ENCODE assay signal across 10 cellular contexts in the genomic region with DNA sequence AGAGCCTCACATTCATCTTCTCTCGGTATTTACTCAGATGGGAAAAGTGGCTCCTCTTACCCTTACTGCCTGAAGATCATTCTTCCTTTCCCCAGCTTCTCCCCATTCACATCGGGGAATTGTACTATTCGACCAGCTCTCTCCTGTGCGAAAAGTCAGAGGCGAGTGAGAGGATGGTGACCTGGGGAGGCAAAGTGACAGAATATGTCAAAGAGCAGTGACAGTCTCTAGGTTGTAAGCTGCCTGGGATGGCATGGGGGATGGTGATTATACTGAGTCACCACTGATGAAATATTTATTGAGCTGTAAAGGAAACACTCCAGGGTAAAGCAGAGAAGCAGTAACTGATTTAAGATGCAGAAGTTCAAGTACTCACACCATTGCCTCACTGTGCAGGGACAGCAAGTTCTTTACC. TPM values are rescaled to one million over a fixed set of nuclear protein-coding genes. Genes with fewer than 3 reads are reported as not detected.
DNase-seq lines count a peak whose midpoint lies in the region; ATAC-seq, FAIRE-seq and TF ChIP-seq lines count a peak whose summit lies in the region.
"Had no signal": no experiment of that assay in that cellular context is flagged by ENCODE, and none has a peak within 500 bp of the region (broad histone marks: within the 10 kb centered on the region; RNA-seq: fewer than 3 reads in every experiment).

No MANE protein-coding gene starts in this region.

- TF ChIP-seq CTCF in AG10803 (conservative IDR thresholded peaks at IDR 0.05; ENCODE audit: low read length) (no peak), WERI-Rb-1 (IDR thresholded peaks at IDR 0.05; ENCODE audit: low read depth, low read length) (no peak), body of pancreas (IDR thresholded peaks at IDR 0.05) (no peak)

- intact Hi-C loops in body of pancreas (cut with DNase I): no loop called here

- H3K36me3 ChIP-seq in WERI-Rb-1 (no peaks in the 10 kb centered on the region), body of pancreas (replicated peaks in 1 of 2; ENCODE audit: insufficient read depth in 1 of 2, low read depth in 2 of 2) (no peaks in the 10 kb centered on the region)

- WGBS in body of pancreas, 2 donors: 76 to 84% methylated on average over 5 of the region's 5 CpGs

- H3K4me3 ChIP-seq in AG10803 (ENCODE audit: low read length) (no peak overlapping the region), WERI-Rb-1 (ENCODE audit: low read depth, low read length) (peak overlapping the region; percentile 6; the same call in 1 of the 2 replicates), body of pancreas (no peak overlapping the region)

- no peaks in the 10 kb centered on the region for H3K4me1 ChIP-seq in body of pancreas

- TF ChIP-seq POLR2A in body of pancreas (IDR thresholded peaks at IDR 0.05): no peak

- FAIRE-seq in HTR-8/SVneo (lab: Jason Lieb, UNC): no peak

- ATAC-seq in body of pancreas (no peak), GM21447 (IDR thresholded peaks at IDR 0.05; ENCODE audit: unreplicated experiment) (no peak)

- H3K27me3 ChIP-seq in WERI-Rb-1 (ENCODE audit: insufficient read depth, low read depth, severe bottlenecking): no peaks in the 10 kb centered on the region
- H3K27me3 ChIP-seq in body of pancreas: no peaks in the 10 kb centered on the region

- DNase-seq in AG10803 (ENCODE audit: low read depth): peak; percentile 74
- DNase-seq in HTR-8/SVneo (ENCODE audit: insufficient read length, low spot score): peak; percentile 32
- peak; percentile 28 for DNase-seq in WERI-Rb-1
- DNase-seq in kidney tubule cell (ENCODE audit: low spot score): peak; percentile 53
- no peak for DNase-seq in body of pancreas
- no peak for DNase-seq in superior temporal gyrus (ENCODE audit: extremely low spot score)
- no peak for DNase-seq in DMS114 treated with DMSO at 0.1 percent for 48 hours (lab: John Stamatoyannopoulos, UW; ENCODE audit: unreplicated experiment)
- DNase-seq: NCI-H226, T-helper 2 cell had no signal

- H3K9me3 ChIP-seq in WERI-Rb-1 (ENCODE audit: severe bottlenecking) (no peaks in the 10 kb centered on the region), body of pancreas (no peaks in the 10 kb centered on the region)

- H3K27ac ChIP-seq in WERI-Rb-1 (peak overlapping the region; percentile 48), body of pancreas (no peak overlapping the region)

RNA-seq across cellular contexts. Expression of gene RBM15, which starts 46.8 kb away (rescaled TPM):
- total RNA-seq in body of pancreas: 10 to 100 TPM; 21.4 to 25.9 TPM

Comparison
In these comparisons a context has a peak if more than half of its experiments do, and no peak if none do; other contexts are left out.
1. DNase-seq: peak in AG10803 (single experiment), HTR-8/SVneo (single experiment), WERI-Rb-1 (single experiment) and kidney tubule cell (single experiment); none in body of pancreas (0 of 4), superior temporal gyrus (single experiment) and DMS114 treated with DMSO at 0.1 percent for 48 hours (single experiment).